In the genomic region with DNA sequence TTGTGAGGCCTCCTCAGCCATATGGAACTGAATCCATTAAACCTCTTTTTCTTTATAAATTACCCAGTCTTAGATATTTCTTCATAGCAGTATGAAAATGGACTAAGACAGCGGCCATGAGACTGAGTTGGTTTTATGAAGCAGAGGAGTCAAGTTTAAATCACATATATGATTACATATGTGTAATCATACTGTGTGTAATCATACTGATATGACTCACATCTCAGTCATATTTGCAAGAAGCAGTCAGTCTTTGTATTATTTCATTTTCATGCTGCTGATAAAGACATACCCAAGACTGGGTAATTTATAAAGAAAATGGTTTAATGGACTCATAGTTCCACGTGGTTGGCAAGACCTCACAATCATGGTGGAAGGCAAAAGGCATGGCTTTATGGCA, we compare ENCODE assay signal across 25 cellular contexts.
"Had no signal": no experiment of that assay in that cellular context is flagged by ENCODE, and none has a peak within 500 bp of the region (broad histone marks: within the 10 kb centered on the region; RNA-seq: fewer than 3 reads in every experiment).

No MANE protein-coding gene starts in this region.

- H3K4me3 Mint-ChIP-seq: immature natural killer cell; naive B cell; natural killer cell; stimulated activated memory B cell treated with anti-CD40 and anti-IgM and Interleukin-4, amounts not matched to agents 10 μg/mL and 1 μg/mL and 100 μg/mL, for 72 hours; stimulated activated naive CD8-positive, alpha-beta T cell treated with anti-CD3 and anti-CD28 coated beads, Interleukin-15, amount 100 ng/mL, for 72 hours; type B pancreatic cell had no signal

- DNase-seq: hypothalamus; immature natural killer cell; kidney; left colon; left lung; lower lobe of right lung; mammary epithelial cell; mesenchymal stem cell; naive B cell; natural killer cell; ovary; right lobe of liver; stimulated activated CD4-positive, alpha-beta T cell treated with anti-CD3 and anti-CD28 coated beads, Interleukin-1b, Interleukin-23, amount 100 ng/mL, for 48 hours; stimulated activated CD4-positive, alpha-beta T cell treated with anti-CD3 and anti-CD28 coated beads, Interleukin-2, amount 100 ng/mL, for 48 hours; stimulated activated CD4-positive, alpha-beta T cell treated with anti-CD3 and anti-CD28 coated beads, Interleukin-4, amount 100 ng/mL, for 4 hours; stimulated activated CD8-positive, alpha-beta memory T cell treated with anti-CD3 and anti-CD28 coated beads, Interleukin-4, amount 100 ng/mL, for 48 hours; stimulated activated naive CD4-positive, alpha-beta T cell treated with Interleukin-2 at 50 U/mL for 16 hours; stimulated activated naive CD8-positive, alpha-beta T cell treated with anti-CD3 and anti-CD28 coated beads, Interleukin-15, amount 100 ng/mL, for 72 hours; substantia nigra; uterus had no signal

- H3K4me1 Mint-ChIP-seq: immature natural killer cell; naive B cell; natural killer cell; stimulated activated memory B cell treated with anti-CD40 and anti-IgM and Interleukin-4, amounts not matched to agents 10 μg/mL and 1 μg/mL and 100 μg/mL, for 72 hours; stimulated activated naive CD8-positive, alpha-beta T cell treated with anti-CD3 and anti-CD28 coated beads, Interleukin-15, amount 100 ng/mL, for 72 hours had no signal

- H3K4me1 ChIP-seq: left lung, lower lobe of right lung, right atrium auricular region, right lobe of liver, tibial nerve, uterus had no signal

- H3K27ac Mint-ChIP-seq: immature natural killer cell; naive B cell; natural killer cell; progenitor cell of endocrine pancreas; stimulated activated memory B cell treated with anti-CD40 and anti-IgM and Interleukin-4, amounts not matched to agents 10 μg/mL and 1 μg/mL and 100 μg/mL, for 72 hours; stimulated activated naive CD8-positive, alpha-beta T cell treated with anti-CD3 and anti-CD28 coated beads, Interleukin-15, amount 100 ng/mL, for 72 hours; type B pancreatic cell had no signal

- H3K36me3 Mint-ChIP-seq: immature natural killer cell; natural killer cell; stimulated activated memory B cell treated with anti-CD40 and anti-IgM and Interleukin-4, amounts not matched to agents 10 μg/mL and 1 μg/mL and 100 μg/mL, for 72 hours; type B pancreatic cell had no signal

- H3K9me3 Mint-ChIP-seq: natural killer cell had no signal

- H3K27me3 ChIP-seq: left lung, ovary, right atrium auricular region, right lobe of liver, tibial nerve, uterus had no signal

- ATAC-seq: left colon; left lung; lower lobe of right lung; natural killer cell; stimulated activated memory B cell treated with anti-CD40 and anti-IgM and Interleukin-4, amounts not matched to agents 10 μg/mL and 1 μg/mL and 100 μg/mL, for 72 hours; stimulated activated naive CD8-positive, alpha-beta T cell treated with anti-CD3 and anti-CD28 coated beads, Interleukin-15, amount 100 ng/mL, for 72 hours had no signal

- H3K27ac ChIP-seq: left lung, lower lobe of right lung, ovary, right atrium auricular region, right lobe of liver, tibial nerve, uterus had no signal
